21 cellular contexts compared by ENCODE assay signal in genomic region chr9:129182122-129182521, GRCh38.
"Had no signal": no experiment of that assay in that cellular context is flagged by ENCODE, and none has a peak within 500 bp of the region (broad histone marks: within the 10 kb centered on the region; RNA-seq: fewer than 3 reads in every experiment).

No MANE protein-coding gene starts in this region.

- H3K27ac ChIP-seq: breast epithelium, gastrocnemius medialis, heart left ventricle, neutrophil, thyroid gland, uterus had no signal

- H3K36me3 Mint-ChIP-seq: activated naive CD8-positive, alpha-beta T cell treated with anti-CD3 and anti-CD28 coated beads, Interleukin-2, amount 10 ng/mL, durations not matched to agents 7 days and 5 days; mesothelial cell of epicardium; naive B cell; stimulated activated memory B cell treated with anti-CD40 and anti-IgM and Interleukin-4, amounts not matched to agents 10 μg/mL and 1 μg/mL and 100 μg/mL, for 72 hours had no signal

- ATAC-seq: effector memory CD8-positive, alpha-beta T cell; gastrocnemius medialis; heart left ventricle; left cardiac atrium; stimulated activated memory B cell treated with anti-CD40 and anti-IgM and Interleukin-4, amounts not matched to agents 10 μg/mL and 1 μg/mL and 100 μg/mL, for 72 hours had no signal

- H3K9me3 Mint-ChIP-seq: activated CD4-positive, alpha-beta T cell treated with anti-CD3 and anti-CD28 coated beads, Interleukin-2, amount 10 ng/mL, durations not matched to agents 24 days and 14 days; activated naive CD8-positive, alpha-beta T cell treated with anti-CD3 and anti-CD28 coated beads, Interleukin-2, amount 10 ng/mL, durations not matched to agents 7 days and 5 days; dendritic cell treated with granulocyte-macrophage colony-stimulating factor and Interleukin-4, amounts not matched to agents 40 ng/mL and 50 ng/mL, for 4 days; effector memory CD8-positive, alpha-beta T cell; mesothelial cell of epicardium; naive B cell; stimulated activated memory B cell treated with anti-CD40 and anti-IgM and Interleukin-4, amounts not matched to agents 10 μg/mL and 1 μg/mL and 100 μg/mL, for 72 hours had no signal

- H3K36me3 ChIP-seq: breast epithelium, gastrocnemius medialis, heart left ventricle, neutrophil, thyroid gland, uterus had no signal

- H3K27me3 Mint-ChIP-seq: activated naive CD8-positive, alpha-beta T cell treated with anti-CD3 and anti-CD28 coated beads, Interleukin-2, amount 10 ng/mL, durations not matched to agents 7 days and 5 days; effector memory CD8-positive, alpha-beta T cell had no signal

- H3K27ac Mint-ChIP-seq: activated CD4-positive, alpha-beta T cell treated with anti-CD3 and anti-CD28 coated beads, Interleukin-2, amount 10 ng/mL, durations not matched to agents 24 days and 14 days; dendritic cell treated with granulocyte-macrophage colony-stimulating factor and Interleukin-4, amounts not matched to agents 40 ng/mL and 50 ng/mL, for 4 days; mesothelial cell of epicardium; naive B cell; stimulated activated memory B cell treated with anti-CD40 and anti-IgM and Interleukin-4, amounts not matched to agents 10 μg/mL and 1 μg/mL and 100 μg/mL, for 72 hours had no signal

- H3K9me3 ChIP-seq: breast epithelium, gastrocnemius medialis, neutrophil, thyroid gland, uterus had no signal

- H3K4me1 ChIP-seq: breast epithelium had no signal

- H3K4me3 ChIP-seq: breast epithelium, gastrocnemius medialis, heart left ventricle, lung, thyroid gland, uterus had no signal

- DNase-seq: activated CD4-positive, alpha-beta T cell treated with anti-CD3 and anti-CD28 coated beads, Interleukin-2, amount 10 ng/mL, durations not matched to agents 24 days and 14 days; activated CD4-positive, CD25-positive, alpha-beta regulatory T cell; activated CD8-positive, alpha-beta memory T cell treated with anti-CD3 and anti-CD28 coated beads for 24 hours; activated gamma-delta T cell treated with Interleukin-2 at 50 U/mL for 16 hours; activated naive CD8-positive, alpha-beta T cell treated with anti-CD3 and anti-CD28 coated beads, Interleukin-2, amount 10 ng/mL, durations not matched to agents 7 days and 5 days; cerebellar nuclear complex; effector memory CD8-positive, alpha-beta T cell; gastrocnemius medialis; naive B cell; retina; stimulated activated CD4-positive, alpha-beta T cell treated with anti-CD3 and anti-CD28 coated beads, Interleukin-2, amount 100 ng/mL, for 48 hours; thyroid gland had no signal

- H3K4me3 Mint-ChIP-seq: activated CD4-positive, alpha-beta T cell treated with anti-CD3 and anti-CD28 coated beads, Interleukin-2, amount 10 ng/mL, durations not matched to agents 24 days and 14 days; activated naive CD8-positive, alpha-beta T cell treated with anti-CD3 and anti-CD28 coated beads, Interleukin-2, amount 10 ng/mL, durations not matched to agents 7 days and 5 days; dendritic cell treated with granulocyte-macrophage colony-stimulating factor and Interleukin-4, amounts not matched to agents 40 ng/mL and 50 ng/mL, for 4 days; effector memory CD8-positive, alpha-beta T cell; mesothelial cell of epicardium; naive B cell; stimulated activated memory B cell treated with anti-CD40 and anti-IgM and Interleukin-4, amounts not matched to agents 10 μg/mL and 1 μg/mL and 100 μg/mL, for 72 hours had no signal

- H3K27me3 ChIP-seq: breast epithelium, gastrocnemius medialis, heart left ventricle, thyroid gland, uterus had no signal

- H3K4me1 Mint-ChIP-seq: naive B cell had no signal
